ENCODE assay signal across 15 cellular contexts in the genomic region with DNA sequence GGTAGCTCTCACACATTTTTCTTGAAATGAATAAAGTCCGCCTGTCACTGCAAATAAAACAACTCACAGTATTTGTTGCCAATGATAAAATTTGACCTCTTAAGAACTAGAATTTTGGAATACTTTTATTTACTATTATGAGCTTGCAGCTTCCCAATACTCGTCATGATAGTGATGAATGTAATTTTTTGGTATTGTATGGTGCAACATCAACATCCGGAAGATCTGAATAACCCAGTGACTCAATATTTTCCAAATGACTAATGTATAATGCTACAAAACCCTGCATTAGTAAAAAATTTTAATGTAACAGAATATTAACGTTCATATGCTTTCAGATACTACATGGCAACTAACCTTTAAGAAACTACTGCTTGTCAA.
A peak's percentile ranks its signal among the peaks of the same experiment; 100 is the strongest.
DNase-seq lines count a peak whose midpoint lies in the region; ATAC-seq and TF ChIP-seq lines count a peak whose summit lies in the region.
"Had no signal": no experiment of that assay in that cellular context is flagged by ENCODE, and none has a peak within 500 bp of the region (broad histone marks: within the 10 kb centered on the region; RNA-seq: fewer than 3 reads in every experiment).

No MANE protein-coding gene starts in this region.

- H3K4me3 ChIP-seq in brain microvascular endothelial cell (ENCODE audit: low read depth, low read length): no peak overlapping the region
- H3K4me3 ChIP-seq in tibial nerve: no peak overlapping the region
- H3K4me3 ChIP-seq: dorsolateral prefrontal cortex, tibial artery had no signal

- WGBS in tibial nerve, 2 donors: 41 to 47% methylated on average over 4 of the region's 4 CpGs

- DNase-seq in CD1c-positive myeloid dendritic cell (ENCODE audit: extremely low spot score): peak; percentile 64
- DNase-seq in MV-4-11 (lab: John Stamatoyannopoulos, UW): peak; percentile 64
- peak; percentile 52 for DNase-seq in brain microvascular endothelial cell
- peak; percentile 90 to 92 for DNase-seq in lung microvascular endothelial cell (ENCODE audit: low read depth in 2 of 2)
- no peak for DNase-seq in tibial nerve (ENCODE audit: low spot score in 2 of 2)
- no peak for DNase-seq in activated CD4-positive, alpha-beta T cell treated with anti-CD3 and anti-CD28 coated beads, Interleukin-2, amount 50 U/mL, for 4 hours
- DNase-seq: activated CD4-positive, alpha-beta memory T cell treated with anti-CD3 and anti-CD28 coated beads, Interleukin-2, amount 10 ng/mL, durations not matched to agents 7 days and 5 days; activated naive CD4-positive, alpha-beta T cell treated with Interleukin-2 at 50 U/mL for 16 hours; CD4-positive, alpha-beta T cell; dorsolateral prefrontal cortex; hypothalamus; NCI-H524; tibial artery had no signal

- no peak for TF ChIP-seq CTCF in brain microvascular endothelial cell (IDR thresholded peaks at IDR 0.05; ENCODE audit: low read depth, low read length, missing control alignments)
- TF ChIP-seq CTCF in tibial nerve (IDR thresholded peaks at IDR 0.05): no peak

- no peak for TF ChIP-seq EP300 in tibial nerve (IDR thresholded peaks at IDR 0.05)

- peak overlapping the region; percentile 93 for H3K27ac ChIP-seq in brain microvascular endothelial cell
- H3K27ac ChIP-seq in tibial nerve: no peak overlapping the region
- H3K27ac ChIP-seq: dorsolateral prefrontal cortex, tibial artery had no signal

- no peak for TF ChIP-seq POLR2A in tibial nerve (IDR thresholded peaks at IDR 0.05)

- H3K27me3 ChIP-seq in brain microvascular endothelial cell (replicated peaks): no peaks in the 10 kb centered on the region
- no peaks in the 10 kb centered on the region for H3K27me3 ChIP-seq in tibial nerve
- H3K27me3 ChIP-seq: tibial artery had no signal

- H3K36me3 ChIP-seq in brain microvascular endothelial cell (replicated peaks) (no peaks in the 10 kb centered on the region), tibial nerve (no peaks in the 10 kb centered on the region)
- H3K36me3 ChIP-seq: tibial artery had no signal

- in situ Hi-C loops in brain microvascular endothelial cell (cut with HindIII; ENCODE audit: low pct_ligation_motif_present, low sequenced_read_pairs): no loop called here

- peaks cover 0 to 18% (median 0%) of the 10 kb centered on the region in 4 donors for H3K4me1 ChIP-seq in tibial nerve
- H3K4me1 ChIP-seq: tibial artery had no signal

- ATAC-seq in HG03354 (IDR thresholded peaks at IDR 0.05; ENCODE audit: poor library complexity, severe bottlenecking, unreplicated experiment): no peak
- ATAC-seq in GM21447 (IDR thresholded peaks at IDR 0.05; ENCODE audit: unreplicated experiment): no peak

- no peaks in the 10 kb centered on the region for H3K9me3 ChIP-seq in tibial nerve
- H3K9me3 ChIP-seq: tibial artery had no signal

Comparison
In these comparisons a context has a peak if more than half of its experiments do, and no peak if none do; other contexts are left out.
1. DNase-seq: peak in CD1c-positive myeloid dendritic cell (single experiment), MV-4-11 (single experiment), brain microvascular endothelial cell (single experiment) and lung microvascular endothelial cell (2 of 2); none in tibial nerve (0 of 2) and activated CD4-positive, alpha-beta T cell treated with anti-CD3 and anti-CD28 coated beads, Interleukin-2, amount 50 U/mL, for 4 hours (0 of 2).